Comparison of ENCODE assay signal across 30 cellular contexts in genomic region chr2:86697539-86697938, GRCh38. TPM values are rescaled to one million over a fixed set of nuclear protein-coding genes. Genes with fewer than 3 reads are reported as not detected.
DNase-seq lines count a peak whose midpoint lies in the region; ATAC-seq, FAIRE-seq and TF ChIP-seq lines count a peak whose summit lies in the region.
"Had no signal": no experiment of that assay in that cellular context is flagged by ENCODE, and none has a peak within 500 bp of the region (broad histone marks: within the 10 kb centered on the region; RNA-seq: fewer than 3 reads in every experiment).

No MANE protein-coding gene starts in this region.

- H4K20me1 ChIP-seq in BLaER1 treated with 17β-estradiol and CSF1 and Interleukin-3, amounts not matched to agents 10 nM and 100 nM = no peaks in the 10 kb centered on the region
- H4K20me1 ChIP-seq in Loucy (ENCODE audit: insufficient read depth, low read length, poor library complexity, severe bottlenecking) = no peaks in the 10 kb centered on the region

- peak overlapping the region; percentile 3 for H3K27ac Mint-ChIP-seq in activated naive CD8-positive, alpha-beta T cell treated with anti-CD3 and anti-CD28 coated beads, Interleukin-2, amount 50 U/mL, for 24 hours
- H3K27ac Mint-ChIP-seq: CD4-positive, CD25-positive, alpha-beta regulatory T cell had no signal

- TF ChIP-seq POLR2A in A549 (IDR thresholded peaks at IDR 0.05; ENCODE audit: low read length) = no peak
- TF ChIP-seq POLR2A in gastrocnemius medialis (IDR thresholded peaks at IDR 0.05) = no peak

- ATAC-seq in A549 (no peak), gastrocnemius medialis (no peak), GM18517 (IDR thresholded peaks at IDR 0.05; ENCODE audit: unreplicated experiment) (no peak)
- no peak for ATAC-seq in activated naive CD8-positive, alpha-beta T cell treated with anti-CD3 and anti-CD28 coated beads, Interleukin-2, amount 50 U/mL, for 24 hours
- ATAC-seq: HCT116; naive thymus-derived CD8-positive, alpha-beta T cell; T-cell had no signal

- H3K9me2 ChIP-seq in Loucy (replicated peaks; ENCODE audit: low read depth, low read length) = no peaks in the 10 kb centered on the region

- intact Hi-C loops in gastrocnemius medialis (cut with DNase I; ENCODE audit: low total_unique reads) = no loop called here

- H3K4me3 ChIP-seq in A549 (no peak overlapping the region), Loucy (ENCODE audit: low read length, poor library complexity, severe bottlenecking) (no peak overlapping the region), gastrocnemius medialis (no peak overlapping the region)
- no peak overlapping the region for H3K4me3 ChIP-seq in BLaER1 treated with 17β-estradiol and CSF1 and Interleukin-3, amounts not matched to agents 10 nM and 100 nM
- H3K4me3 ChIP-seq: left ventricle myocardium inferior, prostate gland, stomach, thyroid gland, vagina had no signal

- no peak for TF ChIP-seq RAD21 in A549 (conservative IDR thresholded peaks at IDR 0.05 in 1 of 2, IDR thresholded peaks at IDR 0.05 in 1 of 2)

- POLR2A ChIA-PET in A549 (lab: Yijun Ruan, JAX) = no interaction called here

- no peak for TF ChIP-seq EP300 in A549 (IDR thresholded peaks at IDR 0.05)

- H3K4me1 Mint-ChIP-seq in activated naive CD8-positive, alpha-beta T cell treated with anti-CD3 and anti-CD28 coated beads, Interleukin-2, amount 50 U/mL, for 24 hours = peaks cover 10% of the 10 kb centered on the region

- H3K79me2 ChIP-seq in Loucy (ENCODE audit: insufficient read depth, low read length) = no peaks in the 10 kb centered on the region

- H3K36me3 Mint-ChIP-seq in activated naive CD8-positive, alpha-beta T cell treated with anti-CD3 and anti-CD28 coated beads, Interleukin-2, amount 50 U/mL, for 24 hours (ENCODE audit: low read depth) = peaks cover 23% of the 10 kb centered on the region

- H3K27ac ChIP-seq in A549 (no peak overlapping the region), gastrocnemius medialis (no peak overlapping the region)
- peak overlapping the region in 8 of 11 experiments; percentile 9 to 73 (median 52); a peak in 12 of 22 replicates for H3K27ac ChIP-seq in BLaER1 treated with 17β-estradiol and CSF1 and Interleukin-3, amounts not matched to agents 10 nM and 100 nM
- H3K27ac ChIP-seq: left ventricle myocardium inferior, prostate gland, stomach, thyroid gland, vagina had no signal

- H3K4me3 Mint-ChIP-seq in activated naive CD8-positive, alpha-beta T cell treated with anti-CD3 and anti-CD28 coated beads, Interleukin-2, amount 50 U/mL, for 24 hours = no peak overlapping the region
- H3K4me3 Mint-ChIP-seq: CD4-positive, CD25-positive, alpha-beta regulatory T cell; T-cell had no signal

- H3K4me2 ChIP-seq in A549 (no peak overlapping the region), Loucy (ENCODE audit: low read depth, low read length, poor library complexity, severe bottlenecking) (no peak overlapping the region)
- H3K4me2 ChIP-seq in BLaER1 treated with 17β-estradiol and CSF1 and Interleukin-3, amounts not matched to agents 10 nM and 100 nM = peak overlapping the region in 7 of 11 experiments; percentile 0 to 66 (median 46); a peak in 12 of 22 replicates

- H3K9me3 ChIP-seq in A549 = peaks cover 39% of the 10 kb centered on the region
- peaks cover 35 to 50% (median 47%) of the 10 kb centered on the region in 11 experiments for H3K9me3 ChIP-seq in BLaER1 treated with 17β-estradiol and CSF1 and Interleukin-3, amounts not matched to agents 10 nM and 100 nM (replicated peaks in 1 of 11)
- peaks cover 7% of the 10 kb centered on the region; the same call in 1 of the 2 replicates for H3K9me3 ChIP-seq in Loucy (ENCODE audit: insufficient read depth, low read depth, low read length)
- no peaks in the 10 kb centered on the region for H3K9me3 ChIP-seq in gastrocnemius medialis
- H3K9me3 ChIP-seq: prostate gland, thyroid gland had no signal

- no peaks in the 10 kb centered on the region for H3K27me3 ChIP-seq in BLaER1 treated with 17β-estradiol and CSF1 and Interleukin-3, amounts not matched to agents 10 nM and 100 nM
- H3K27me3 ChIP-seq in Loucy (ENCODE audit: insufficient read depth, low read length, poor library complexity, severe bottlenecking) (no peaks in the 10 kb centered on the region), gastrocnemius medialis (no peaks in the 10 kb centered on the region)
- H3K27me3 ChIP-seq: stomach, thyroid gland, vagina had no signal

- no peaks in the 10 kb centered on the region for H3K4me1 ChIP-seq in A549
- peaks cover 0 to 14% (median 9%) of the 10 kb centered on the region in 10 experiments; a peak in 11 of 20 replicates for H3K4me1 ChIP-seq in BLaER1 treated with 17β-estradiol and CSF1 and Interleukin-3, amounts not matched to agents 10 nM and 100 nM
- H3K4me1 ChIP-seq in Loucy (ENCODE audit: insufficient read depth, low read length, poor library complexity, severe bottlenecking) = no peaks in the 10 kb centered on the region
- no peaks in the 10 kb centered on the region for H3K4me1 ChIP-seq in gastrocnemius medialis
- H3K4me1 ChIP-seq: left ventricle myocardium inferior, prostate gland, stomach, thyroid gland, vagina had no signal

- peaks cover 25% of the 10 kb centered on the region for H3K9me3 Mint-ChIP-seq in activated naive CD8-positive, alpha-beta T cell treated with anti-CD3 and anti-CD28 coated beads, Interleukin-2, amount 50 U/mL, for 24 hours

- CTCF ChIA-PET in A549 (lab: Yijun Ruan, JAX) = no interaction called here

- FAIRE-seq in A549 (lab: Jason Lieb, UNC) = peak; percentile 18
- FAIRE-seq: endometrium, G401.6, GM18507, islet of Langerhans had no signal

- H3K9ac ChIP-seq in BLaER1 treated with 17β-estradiol and CSF1 and Interleukin-3, amounts not matched to agents 10 nM and 100 nM = peak overlapping the region in 3 of 11 experiments; percentile 2 to 24 (median 18); a peak in 4 of 22 replicates
- no peak overlapping the region for H3K9ac ChIP-seq in Loucy (ENCODE audit: low read depth, low read length, poor library complexity, severe bottlenecking)

- in situ Hi-C loops in gastrocnemius medialis (cut with MboI; ENCODE audit: low sequenced_read_pairs in 4 of 4) = no loop called here

- no peak for DNase-seq in A549 (ENCODE audit: low read depth in 1 of 2, low spot score in 1 of 2)
- DNase-seq in activated naive CD8-positive, alpha-beta T cell treated with anti-CD3 and anti-CD28 coated beads, Interleukin-2, amount 50 U/mL, for 24 hours = no peak
- no peak for DNase-seq in NCI-H510A (lab: John Stamatoyannopoulos, UW)
- DNase-seq in gastrocnemius medialis = no peak
- no peak for DNase-seq in GOT3 (lab: John Stamatoyannopoulos, UW)
- DNase-seq: activated CD4-positive, alpha-beta T cell treated with anti-CD3 and anti-CD28 coated beads, Interleukin-2, amount 50 U/mL, for 48 hours; activated CD4-positive, CD25-positive, alpha-beta regulatory T cell; activated gamma-delta T cell; CD4-positive, CD25-positive, alpha-beta regulatory T cell; DMS 273 treated with DMSO at 0.1 percent for 48 hours; KG1; left ventricle myocardium inferior; naive thymus-derived CD8-positive, alpha-beta T cell; NCI-H1048; NCI-H187 treated with DMSO at 0.1 percent for 48 hours; NCI-H526 treated with DMSO at 0.1 percent for 48 hours; nucleus accumbens; stomach; T-cell; thyroid gland had no signal

- TF ChIP-seq CTCF in A549 (IDR thresholded peaks at IDR 0.05) (no peak), Loucy (conservative IDR thresholded peaks at IDR 0.05; ENCODE audit: low read length) (no peak), gastrocnemius medialis (IDR thresholded peaks at IDR 0.05 in 4 of 5, conservative IDR thresholded peaks at IDR 0.05 in 1 of 5) (no peak)

- no peaks in the 10 kb centered on the region for H3F3A ChIP-seq in Loucy (ENCODE audit: low read depth)

- H3K36me3 ChIP-seq in BLaER1 treated with 17β-estradiol and CSF1 and Interleukin-3, amounts not matched to agents 10 nM and 100 nM = peaks cover 0 to 67% (median 25%) of the 10 kb centered on the region in 11 experiments; a peak in 17 of 22 replicates
- H3K36me3 ChIP-seq in Loucy (ENCODE audit: insufficient read depth, low read length) (no peaks in the 10 kb centered on the region), gastrocnemius medialis (no peaks in the 10 kb centered on the region)
- H3K36me3 ChIP-seq: left ventricle myocardium inferior, prostate gland, stomach, thyroid gland, vagina had no signal

- H2AFZ ChIP-seq in Loucy (ENCODE audit: low read length) = peak overlapping the region; percentile 31

- H3K27me3 Mint-ChIP-seq in activated naive CD8-positive, alpha-beta T cell treated with anti-CD3 and anti-CD28 coated beads, Interleukin-2, amount 50 U/mL, for 24 hours = no peaks in the 10 kb centered on the region
- H3K27me3 Mint-ChIP-seq: naive thymus-derived CD8-positive, alpha-beta T cell had no signal

TF ChIP-seq in A549, 52 proteins besides CTCF, POLR2A, EP300 and RAD21 (continues in another document):
- TF ChIP-seq JUNB (IDR thresholded peaks at IDR 0.05) (no peak), MAFK (IDR thresholded peaks at IDR 0.05; ENCODE audit: partially characterized antibody) (no peak), RARB (CRISPR knock-in tag; IDR thresholded peaks at IDR 0.05) (no peak), ZC3H11A (IDR thresholded peaks at IDR 0.05) (no peak), CEBPB (IDR thresholded peaks at IDR 0.05) (no peak), EHMT2 (IDR thresholded peaks at IDR 0.05; ENCODE audit: low read depth) (no peak), RFX5 (IDR thresholded peaks at IDR 0.05) (no peak), CHD4 (IDR thresholded peaks at IDR 0.05; ENCODE audit: borderline replicate concordance) (no peak), FOSL2 (IDR thresholded peaks at IDR 0.05) (no peak), FOSL2 (CRISPR knock-in tag; IDR thresholded peaks at IDR 0.05) (no peak), MAZ (IDR thresholded peaks at IDR 0.05; ENCODE audit: borderline replicate concordance, low read depth, low read length) (no peak), USF2 (IDR thresholded peaks at IDR 0.05) (no peak)

RNA-seq across cellular contexts. Expression of gene RMND5A, which starts 22.6 kb away (rescaled TPM):
- polyA plus RNA-seq in A549 (2011; rRNA removed) (28.0 and 32.6 TPM in 2 replicates), A549 (2017; fragmentation: RNase III; extraction: RNeasy Plus Mini Kit Qiagen cat#74134 plus additional on column Dnase treatment) (9.9 to 10.5 TPM (median 10.3 TPM) in 3 replicates)
- 7.2 and 8.4 TPM in 2 replicates for polyA plus RNA-seq in A549 (2012; cell fraction: cytosol; rRNA removed)
- polyA plus RNA-seq in A549 (2012; cell fraction: nucleus; rRNA removed) = 3.4 and 7.1 TPM in 2 replicates
- polyA minus RNA-seq in A549 (2011; rRNA and poly(A)+ RNA removed) = 44.0 and 50.7 TPM in 2 replicates
- total RNA-seq in gastrocnemius medialis = 100 to 1,000 TPM in 3 of 4 donors, 10 to 100 TPM in 1; 88.9 to 113 (median 102) TPM

Comparison
In these comparisons a context has a peak if more than half of its experiments do, and no peak if none do; other contexts are left out.
1. H3K27ac ChIP-seq: peak in BLaER1 treated with 17β-estradiol and CSF1 and Interleukin-3, amounts not matched to agents 10 nM and 100 nM (8 of 11); none in A549 (0 of 2) and gastrocnemius medialis (0 of 4).
2. H3K4me2 ChIP-seq: peak in BLaER1 treated with 17β-estradiol and CSF1 and Interleukin-3, amounts not matched to agents 10 nM and 100 nM (7 of 11); none in A549 (single experiment) and Loucy (single experiment).